In the genomic region with DNA sequence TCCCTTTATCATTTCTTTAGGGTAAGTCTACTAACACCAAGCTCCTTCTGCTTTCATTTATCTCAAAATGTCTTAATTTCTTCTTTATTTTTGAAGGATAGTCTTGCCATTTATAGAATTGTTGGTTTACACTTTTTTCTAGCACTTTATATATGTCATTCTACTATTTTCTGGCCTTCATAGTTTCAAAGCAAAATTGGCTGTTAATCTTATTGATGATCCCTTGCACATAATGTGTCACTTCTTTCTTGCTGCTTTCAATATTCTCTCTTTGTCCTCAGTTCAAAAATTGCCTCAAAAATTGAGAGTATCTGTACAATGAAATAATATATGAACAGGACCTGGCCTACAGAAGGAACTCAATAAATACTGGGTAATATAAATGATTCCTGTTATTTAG, we compare ENCODE assay signal across 15 cellular contexts.
DNase-seq lines count a peak whose midpoint lies in the region; ATAC-seq, FAIRE-seq and TF ChIP-seq lines count a peak whose summit lies in the region.
"Had no signal": no experiment of that assay in that cellular context is flagged by ENCODE, and none has a peak within 500 bp of the region (broad histone marks: within the 10 kb centered on the region; RNA-seq: fewer than 3 reads in every experiment).

No MANE protein-coding gene starts in this region.

- H3K27me3 ChIP-seq in DOHH2 (ENCODE audit: control insufficient read depth, low read length), result no peaks in the 10 kb centered on the region
- H3K27me3 ChIP-seq: BLaER1 treated with 17β-estradiol and CSF1 and Interleukin-3, amounts not matched to agents 10 nM and 100 nM had no signal

- no peaks in the 10 kb centered on the region for H3K9me2 ChIP-seq in DOHH2 (replicated peaks; ENCODE audit: control insufficient read depth, low read length)

- H3K27ac ChIP-seq in DOHH2 (ENCODE audit: low read depth, low read length), result no peak overlapping the region
- H3K27ac ChIP-seq: BLaER1 treated with 17β-estradiol and CSF1 and Interleukin-3, amounts not matched to agents 10 nM and 100 nM had no signal

- no peak for ATAC-seq in memory B cell (ENCODE audit: low read depth)
- ATAC-seq: CD8-positive, alpha-beta T cell had no signal

- H3K36me3 Mint-ChIP-seq in memory B cell, result peaks cover 61% of the 10 kb centered on the region

- peaks cover 9% of the 10 kb centered on the region; the same call in 1 of the 2 replicates for H4K20me1 ChIP-seq in DOHH2 (ENCODE audit: control insufficient read depth, insufficient read depth, low read depth, low read length)

- H3K9me3 Mint-ChIP-seq in memory B cell, result peaks cover 14% of the 10 kb centered on the region

- no peak overlapping the region for H3K4me3 Mint-ChIP-seq in memory B cell
- H3K4me3 Mint-ChIP-seq: B cell; CD8-positive, alpha-beta T cell had no signal

- H3K4me1 ChIP-seq in DOHH2 (ENCODE audit: control insufficient read depth, low read length), result peaks cover 65% of the 10 kb centered on the region
- H3K4me1 ChIP-seq: BLaER1 treated with 17β-estradiol and CSF1 and Interleukin-3, amounts not matched to agents 10 nM and 100 nM had no signal

- peak overlapping the region; percentile 28 for H3K4me2 ChIP-seq in DOHH2 (ENCODE audit: low read length)
- H3K4me2 ChIP-seq: BLaER1 treated with 17β-estradiol and CSF1 and Interleukin-3, amounts not matched to agents 10 nM and 100 nM had no signal

- H3K9me3 ChIP-seq in DOHH2 (ENCODE audit: control insufficient read depth, insufficient read depth, low read length), result peaks cover 45% of the 10 kb centered on the region

- peak; percentile 79 for FAIRE-seq in GM19239 (lab: Jason Lieb, UNC)
- FAIRE-seq: GM12891 had no signal

- H3K27ac Mint-ChIP-seq in memory B cell, result peak overlapping the region; percentile 9
- H3K27ac Mint-ChIP-seq: B cell; CD8-positive, alpha-beta T cell had no signal

- DNase-seq in GM19239 (ENCODE audit: insufficient read length, low spot score) (no peak), OCI-M1 (lab: John Stamatoyannopoulos, UW) (peak; percentile 19), memory B cell (ENCODE audit: low spot score in 2 of 2) (no peak), NCI-H510A treated with DMSO at 0.1 percent for 48 hours (lab: John Stamatoyannopoulos, UW) (no peak)
- no peak for DNase-seq in activated CD8-positive, alpha-beta memory T cell treated with anti-CD3 and anti-CD28 coated beads for 24 hours
- DNase-seq: Calu3; CD8-positive, alpha-beta T cell; DMS79 treated with DMSO at 0.1 percent for 48 hours; EL; GOT3; H7 had no signal

- H3F3A ChIP-seq in DOHH2 (ENCODE audit: control insufficient read depth, insufficient read depth), result peaks cover 59% of the 10 kb centered on the region

- H3K36me3 ChIP-seq in DOHH2 (ENCODE audit: control insufficient read depth, low read length), result peaks cover 97% of the 10 kb centered on the region

- no peaks in the 10 kb centered on the region for H3K27me3 Mint-ChIP-seq in memory B cell
- H3K27me3 Mint-ChIP-seq: B cell had no signal

- peaks cover 36% of the 10 kb centered on the region for H3K4me1 Mint-ChIP-seq in memory B cell

- TF ChIP-seq CTCF in DOHH2 (IDR thresholded peaks at IDR 0.05; ENCODE audit: low read depth, low read length, poor library complexity, severe bottlenecking), result no peak

- no peak overlapping the region; the same call in 1 of the 2 replicates for H3K4me3 ChIP-seq in DOHH2 (ENCODE audit: low read length)
- H3K4me3 ChIP-seq: BLaER1 treated with 17β-estradiol and CSF1 and Interleukin-3, amounts not matched to agents 10 nM and 100 nM had no signal

- peaks cover 100% of the 10 kb centered on the region for H3K79me2 ChIP-seq in DOHH2 (ENCODE audit: control insufficient read depth, low read length)
